ENCODE assay signal across 24 cellular contexts in genomic region chr14:34104750-34105397, GRCh38.
"Had no signal": no experiment of that assay in that cellular context is flagged by ENCODE, and none has a peak within 500 bp of the region (broad histone marks: within the 10 kb centered on the region; RNA-seq: fewer than 3 reads in every experiment).

No MANE protein-coding gene starts in this region.

- H3K36me3 ChIP-seq: brain microvascular endothelial cell, SJCRH30, WERI-Rb-1 had no signal

- DNase-seq: activated CD4-positive, alpha-beta memory T cell treated with anti-CD3 and anti-CD28 coated beads, Interleukin-2, amount 10 ng/mL, durations not matched to agents 7 days and 5 days; activated CD4-positive, alpha-beta T cell treated with anti-CD3 and anti-CD28 coated beads for 36 hours; activated CD4-positive, alpha-beta T cell treated with anti-CD3 and anti-CD28 coated beads, Interleukin-2, amount 50 U/mL, for 1 hour; activated CD8-positive, alpha-beta memory T cell treated with anti-CD3 and anti-CD28 coated beads, Interleukin-2, amount 50 U/mL, for 4 hours; activated gamma-delta T cell treated with Interleukin-2 at 50 U/mL for 16 hours; activated naive CD4-positive, alpha-beta T cell treated with anti-CD3 and anti-CD28 coated beads, Interleukin-2, amount 10 ng/mL, durations not matched to agents 7 days and 5 days; activated naive CD8-positive, alpha-beta T cell treated with anti-CD3 and anti-CD28 coated beads for 36 hours; activated T-cell treated with anti-CD3 and anti-CD28 coated beads, Interleukin-2, amount 50 U/mL, for 72 hours; brain microvascular endothelial cell; MV-4-11; NCI-H1092 treated with DMSO at 0.1 percent for 48 hours; NCI-H1417 treated with DMSO at 0.1 percent for 48 hours; NCI-H1694; NCI-H2029; NCI-H2107; NCI-H345; NCI-H510A; NCI-H526 treated with DMSO at 0.1 percent for 48 hours; NCI-H82; SJCRH30; SK-N-SH; T-helper 1 cell; WERI-Rb-1 had no signal

- H3K4me3 ChIP-seq: SJCRH30 had no signal

- H3K27me3 ChIP-seq: brain microvascular endothelial cell, SJCRH30 had no signal

- H3K27ac ChIP-seq: brain microvascular endothelial cell, KMS-11, SJCRH30, WERI-Rb-1 had no signal

- H3K9ac ChIP-seq: KMS-11, SK-N-SH had no signal

- H3K4me2 ChIP-seq: KMS-11, SK-N-SH had no signal

- H3K9me3 ChIP-seq: SJCRH30, SK-N-SH had no signal

- ATAC-seq: activated CD4-positive, alpha-beta T cell treated with anti-CD3 and anti-CD28 coated beads for 36 hours; activated T-cell treated with anti-CD3 and anti-CD28 coated beads, Interleukin-2, amount 50 U/mL, for 72 hours had no signal
